Comparison of ENCODE assay signal across 2 cellular contexts in genomic region chr19:688214-688613, GRCh38.
TF ChIP-seq lines count a peak whose summit lies in the region.

No MANE protein-coding gene starts in this region.

TF ChIP-seq in HepG2, 621 proteins besides CTCF, POLR2A, EP300 and RAD21 (continues in another document):
- TF ChIP-seq FOXK2 (IDR thresholded peaks at IDR 0.05) = no peak
- no peak for TF ChIP-seq GABPA (IDR thresholded peaks at IDR 0.05; ENCODE audit: low read depth, low read length)
- TF ChIP-seq GABPA (CRISPR knock-in tag; IDR thresholded peaks at IDR 0.05; ENCODE audit: low read depth) = no peak
- no peak for TF ChIP-seq MYPOP (CRISPR knock-in tag; IDR thresholded peaks at IDR 0.05)
- TF ChIP-seq HNRNPUL1 (IDR thresholded peaks at IDR 0.05; ENCODE audit: low read depth, low read length) = no peak
- peak; percentile 72; the same call in 1 of the 2 replicates for TF ChIP-seq ZNF362 (CRISPR knock-in tag; IDR thresholded peaks at IDR 0.05; ENCODE audit: borderline replicate concordance)
- peak; percentile 86 for TF ChIP-seq TEAD3 (CRISPR knock-in tag; optimal IDR thresholded peaks at IDR 0.05; ENCODE audit: borderline replicate concordance)
- no peak for TF ChIP-seq ETS1 (CRISPR knock-in tag; IDR thresholded peaks at IDR 0.05)
- TF ChIP-seq TFDP1 (CRISPR knock-in tag; IDR thresholded peaks at IDR 0.05; ENCODE audit: borderline replicate concordance) = no peak
- TF ChIP-seq CENPBD1 (CRISPR knock-in tag; IDR thresholded peaks at IDR 0.05; ENCODE audit: borderline replicate concordance, low read depth) = no peak
- no peak for TF ChIP-seq TEAD2 (CRISPR knock-in tag; IDR thresholded peaks at IDR 0.05)
- no peak for TF ChIP-seq PLRG1 (conservative IDR thresholded peaks at IDR 0.05)
- TF ChIP-seq ZBTB1 (CRISPR knock-in tag; IDR thresholded peaks at IDR 0.05; ENCODE audit: borderline replicate concordance) = no peak
- TF ChIP-seq ZNF574 (CRISPR knock-in tag; IDR thresholded peaks at IDR 0.05) = no peak
- no peak for TF ChIP-seq ARNT2 (CRISPR knock-in tag; IDR thresholded peaks at IDR 0.05; ENCODE audit: low read depth)
- TF ChIP-seq ZBTB7B (CRISPR knock-in tag; IDR thresholded peaks at IDR 0.05) = no peak
- TF ChIP-seq GFI1 (CRISPR knock-in tag; IDR thresholded peaks at IDR 0.05; ENCODE audit: borderline replicate concordance) = peak; percentile 64; the same call in 1 of the 2 replicates
- no peak for TF ChIP-seq NFRKB (IDR thresholded peaks at IDR 0.05)
- TF ChIP-seq FOXP4 (CRISPR knock-in tag; IDR thresholded peaks at IDR 0.05) = no peak
- TF ChIP-seq ZKSCAN8 (CRISPR knock-in tag; IDR thresholded peaks at IDR 0.05; ENCODE audit: borderline replicate concordance) = no peak
- TF ChIP-seq SSRP1 (CRISPR knock-in tag; IDR thresholded peaks at IDR 0.05) = no peak

TF ChIP-seq in IMR-90, 13 proteins besides CTCF, POLR2A, EP300 and RAD21:
- TF ChIP-seq CEBPB (IDR thresholded peaks at IDR 0.05; ENCODE audit: low read depth, low read length) = peak; percentile 79
- no peak for TF ChIP-seq MAZ (IDR thresholded peaks at IDR 0.05; ENCODE audit: borderline replicate concordance, low read depth, low read length)
- no peak for TF ChIP-seq ELK1 (IDR thresholded peaks at IDR 0.05; ENCODE audit: borderline replicate concordance, low read depth, low read length)
- no peak for TF ChIP-seq BHLHE40 (IDR thresholded peaks at IDR 0.05; ENCODE audit: low read depth, low read length)
- no peak for TF ChIP-seq FOS (IDR thresholded peaks at IDR 0.05; ENCODE audit: low read depth, low read length)
- TF ChIP-seq MAFK (IDR thresholded peaks at IDR 0.05; ENCODE audit: low read depth, low read length) = no peak
- TF ChIP-seq CHD1 (IDR thresholded peaks at IDR 0.05; ENCODE audit: low read depth, low read length) = no peak
- no peak for TF ChIP-seq RFX5 (IDR thresholded peaks at IDR 0.05; ENCODE audit: low read depth, low read length)
